In the genomic region with DNA sequence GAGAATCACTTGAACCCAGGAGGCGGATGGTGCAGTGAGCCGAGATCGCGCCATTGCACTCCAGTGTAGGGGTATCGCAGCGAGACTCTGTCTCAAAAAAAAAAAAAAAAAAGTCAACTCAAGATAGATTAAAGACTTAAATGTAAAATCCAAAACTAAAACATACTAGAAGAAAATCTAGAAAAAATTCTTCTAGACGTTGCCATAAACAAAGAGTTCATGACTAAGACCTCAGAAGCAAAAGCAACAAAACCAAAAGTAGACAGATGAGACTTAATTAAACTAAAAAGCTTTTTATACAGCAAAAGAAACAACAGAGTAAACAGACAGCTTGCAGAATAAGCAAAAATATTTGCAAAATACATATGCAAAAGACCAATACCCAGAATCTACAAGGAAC, we compare ENCODE assay signal across 32 cellular contexts.
"Had no signal": no experiment of that assay in that cellular context is flagged by ENCODE, and none has a peak within 500 bp of the region (broad histone marks: within the 10 kb centered on the region; RNA-seq: fewer than 3 reads in every experiment).

No MANE protein-coding gene starts in this region.

- H3K9ac ChIP-seq: KMS-11 had no signal

- H3K4me2 ChIP-seq: KMS-11 had no signal

- DNase-seq: Kasumi-1, MG63, MM.1S, MV-4-11, NCI-H1048, NCI-H1092, NCI-H1092 treated with DMSO at 0.1 percent for 48 hours, NCI-H1105, NCI-H1105 treated with DMSO at 0.1 percent for 48 hours, NCI-H1417, NCI-H1417 treated with DMSO at 0.1 percent for 48 hours, NCI-H1436, NCI-H1436 treated with DMSO at 0.1 percent for 48 hours, NCI-H146, NCI-H1694, NCI-H1694 treated with DMSO at 0.1 percent for 48 hours, NCI-H187, NCI-H187 treated with DMSO at 0.1 percent for 48 hours, NCI-H1930, NCI-H2029, NCI-H2029 treated with DMSO at 0.1 percent for 48 hours, NCI-H2081, NCI-H2081 treated with DMSO at 0.1 percent for 48 hours, NCI-H2107, NCI-H2227 treated with DMSO at 0.1 percent for 48 hours, NCI-H226, NCI-H345, NCI-H446, NCI-H446 treated with DMSO at 0.1 percent for 48 hours, NCI-H510A, NCI-H510A treated with DMSO at 0.1 percent for 48 hours had no signal

- H3K27me3 ChIP-seq: MG63 had no signal

- H3K4me3 ChIP-seq: MG63 had no signal

- H3K27ac ChIP-seq: KMS-11 had no signal
